ENCODE assay signal across 8 cellular contexts in genomic region chr11:69641681-69642548, GRCh38. TPM values are rescaled to one million over a fixed set of nuclear protein-coding genes. Genes with fewer than 3 reads are reported as not detected.
DNase-seq lines count a peak whose midpoint lies in the region; ATAC-seq and TF ChIP-seq lines count a peak whose summit lies in the region.

No MANE protein-coding gene starts in this region.

- H3K9me3 ChIP-seq in ascending aorta, result no peaks in the 10 kb centered on the region
- H3K9me3 ChIP-seq in liver (ENCODE audit: control insufficient read depth in 4 of 4, low read length in 3 of 4), result no peaks in the 10 kb centered on the region
- H3K9me3 ChIP-seq in thoracic aorta, result no peaks in the 10 kb centered on the region

- TF ChIP-seq POLR2A in GM18505 (IDR thresholded peaks at IDR 0.05; ENCODE audit: borderline replicate concordance, extremely low read depth, insufficient read depth, insufficient read length), result no peak

- TF ChIP-seq RAD21 in liver (IDR thresholded peaks at IDR 0.05), result no peak

- H3K4me1 Mint-ChIP-seq in activated CD4-positive, alpha-beta T cell treated with anti-CD3 and anti-CD28 coated beads, Interleukin-2, amount 10 ng/mL, durations not matched to agents 24 days and 14 days, result peaks cover 7% of the 10 kb centered on the region

- H3K9ac ChIP-seq in liver (ENCODE audit: low read depth in 1 of 2, low read length in 2 of 2), result peak overlapping the region; percentile 70 to 78

- peak overlapping the region; percentile 79 for H3K4me3 Mint-ChIP-seq in activated CD4-positive, alpha-beta T cell treated with anti-CD3 and anti-CD28 coated beads, Interleukin-2, amount 10 ng/mL, durations not matched to agents 24 days and 14 days

- H3K4me3 ChIP-seq in ascending aorta (peak overlapping the region; percentile 88), liver (ENCODE audit: low read depth in 1 of 3, low read length in 3 of 3) (peak overlapping the region; percentile 59 to 95 (median 94)), thoracic aorta (peak overlapping the region; percentile 97)

- H3K27ac Mint-ChIP-seq in activated CD4-positive, alpha-beta T cell treated with anti-CD3 and anti-CD28 coated beads, Interleukin-2, amount 10 ng/mL, durations not matched to agents 24 days and 14 days, result no peak overlapping the region

- no peaks in the 10 kb centered on the region for H3K27me3 ChIP-seq in ascending aorta
- no peaks in the 10 kb centered on the region for H3K27me3 ChIP-seq in liver (ENCODE audit: control insufficient read depth in 4 of 4, insufficient read depth in 4 of 4, low read length in 3 of 4)
- no peaks in the 10 kb centered on the region for H3K27me3 ChIP-seq in thoracic aorta (replicated peaks; ENCODE audit: insufficient read depth)

- H3K9me3 Mint-ChIP-seq in activated CD4-positive, alpha-beta T cell treated with anti-CD3 and anti-CD28 coated beads, Interleukin-2, amount 10 ng/mL, durations not matched to agents 24 days and 14 days, result no peaks in the 10 kb centered on the region

- peaks cover 14 to 47% of the 10 kb centered on the region in 2 donors for H3K4me1 ChIP-seq in ascending aorta
- peaks cover 17 to 58% (median 39%) of the 10 kb centered on the region in 4 donors for H3K4me1 ChIP-seq in liver (ENCODE audit: control insufficient read depth in 4 of 4, insufficient read depth in 4 of 4, low read length in 3 of 4)
- H3K4me1 ChIP-seq in thoracic aorta (ENCODE audit: control insufficient read depth in 1 of 2, low read depth in 2 of 2), result peaks cover 34 to 53% of the 10 kb centered on the region in 2 donors

- intact Hi-C loops in activated CD4-positive, alpha-beta T cell treated with anti-CD3 and anti-CD28 coated beads, Interleukin-2, amount 10 ng/mL, durations not matched to agents 24 days and 14 days (cut with micrococcal nuclease), result loop anchor here (1.0 to 5.0 kb wide), 5 partner anchors 60 to 800 kb away; partner anchors contain the start of genes CPT1A and FGF19
- intact Hi-C loops in ascending aorta (cut with DNase I), result loop anchor here (2.0 to 5.0 kb wide), 5 partner anchors 145 to 800 kb away; partner anchors contain the start of gene CPT1A

- peak overlapping the region; percentile 77 to 84 for H3K27ac ChIP-seq in ascending aorta
- H3K27ac ChIP-seq in liver (ENCODE audit: low read depth in 1 of 2, low read length in 2 of 2), result peak overlapping the region; percentile 92 to 96
- peak overlapping the region; percentile 88 to 90 for H3K27ac ChIP-seq in thoracic aorta

- ATAC-seq in thoracic aorta (ENCODE audit: insufficient number of reproducible peaks, low FRiP score, low read depth) (no peak), GM21526 (IDR thresholded peaks at IDR 0.05; ENCODE audit: low FRiP score, unreplicated experiment) (no peak), GM18505 (IDR thresholded peaks at IDR 0.05; ENCODE audit: unreplicated experiment) (no peak), HG02763 (IDR thresholded peaks at IDR 0.05; ENCODE audit: unreplicated experiment) (no peak)

- H3K27me3 Mint-ChIP-seq in activated CD4-positive, alpha-beta T cell treated with anti-CD3 and anti-CD28 coated beads, Interleukin-2, amount 10 ng/mL, durations not matched to agents 24 days and 14 days, result peaks cover 35% of the 10 kb centered on the region

- peaks cover 0 to 9% of the 10 kb centered on the region in 2 donors for H3K36me3 ChIP-seq in ascending aorta
- peaks cover 0 to 18% (median 2%) of the 10 kb centered on the region in 4 donors for H3K36me3 ChIP-seq in liver (ENCODE audit: control insufficient read depth in 4 of 4, insufficient read depth in 3 of 4, low read depth in 1 of 4, low read length in 3 of 4)
- H3K36me3 ChIP-seq in thoracic aorta, result peaks cover 10% of the 10 kb centered on the region

- TF ChIP-seq CTCF in ascending aorta (IDR thresholded peaks at IDR 0.05) (no peak), liver (IDR thresholded peaks at IDR 0.05; ENCODE audit: low read depth, low read length, missing input control) (no peak), thoracic aorta (IDR thresholded peaks at IDR 0.05) (no peak)

- DNase-seq in activated CD4-positive, alpha-beta T cell treated with anti-CD3 and anti-CD28 coated beads, Interleukin-2, amount 10 ng/mL, durations not matched to agents 24 days and 14 days, result no peak
- no peak for DNase-seq in activated CD4-positive, alpha-beta T cell treated with anti-CD3 and anti-CD28 coated beads, Interleukin-2, amount 50 U/mL, for 1 hour
- DNase-seq in ascending aorta (ENCODE audit: low spot score in 2 of 2) (no peak), thoracic aorta (ENCODE audit: low spot score) (no peak)

- under 1% methylated on average over 68 of the region's 68 CpGs for WGBS in liver

- H3K36me3 Mint-ChIP-seq in activated CD4-positive, alpha-beta T cell treated with anti-CD3 and anti-CD28 coated beads, Interleukin-2, amount 10 ng/mL, durations not matched to agents 24 days and 14 days (ENCODE audit: low read depth), result peaks cover 4% of the 10 kb centered on the region

TF ChIP-seq in liver, 16 proteins besides CTCF, POLR2A, EP300 and RAD21:
- TF ChIP-seq RXRA (IDR thresholded peaks at IDR 0.05) (no peak), ATF3 (IDR thresholded peaks at IDR 0.05) (no peak), GABPA (IDR thresholded peaks at IDR 0.05 in 1 of 2, conservative IDR thresholded peaks at IDR 0.05 in 1 of 2) (no peak), MAX (IDR thresholded peaks at IDR 0.05) (no peak)

RNA-seq across cellular contexts. Expression of gene CCND1, which starts 1.0 kb away (rescaled TPM):
- total RNA-seq in activated CD4-positive, alpha-beta T cell treated with anti-CD3 and anti-CD28 coated beads, Interleukin-2, amount 10 ng/mL, durations not matched to agents 24 days and 14 days, result 13.4 and 17.2 TPM in 2 replicates
- total RNA-seq in ascending aorta, result 90.6 TPM
- 10 to 100 TPM; 35.5 to 71.1 TPM for total RNA-seq in liver
- polyA plus RNA-seq in liver, result 100 to 1,000 TPM in 1 of 2 donors, 10 to 100 TPM in 1; 28.9 to 100 TPM
- total RNA-seq in thoracic aorta, result 100 to 1,000 TPM; 109 to 142 TPM

RNA-seq across cellular contexts. Expression of gene LTO1, which starts 33.2 kb away (rescaled TPM):
- 29.3 and 32.1 TPM in 2 replicates for total RNA-seq in activated CD4-positive, alpha-beta T cell treated with anti-CD3 and anti-CD28 coated beads, Interleukin-2, amount 10 ng/mL, durations not matched to agents 24 days and 14 days
- total RNA-seq in ascending aorta, result 10.2 TPM
- 10 to 100 TPM in 1 of 2 donors, 1 to 10 TPM in 1; 8.3 to 12.3 TPM for total RNA-seq in liver
- polyA plus RNA-seq in liver, result 1 to 10 TPM; 4.9 to 6.4 TPM
- total RNA-seq in thoracic aorta, result 10 to 100 TPM; 23.6 to 43.5 TPM
